Comparison of ENCODE assay signal across 9 cellular contexts in the genomic region with DNA sequence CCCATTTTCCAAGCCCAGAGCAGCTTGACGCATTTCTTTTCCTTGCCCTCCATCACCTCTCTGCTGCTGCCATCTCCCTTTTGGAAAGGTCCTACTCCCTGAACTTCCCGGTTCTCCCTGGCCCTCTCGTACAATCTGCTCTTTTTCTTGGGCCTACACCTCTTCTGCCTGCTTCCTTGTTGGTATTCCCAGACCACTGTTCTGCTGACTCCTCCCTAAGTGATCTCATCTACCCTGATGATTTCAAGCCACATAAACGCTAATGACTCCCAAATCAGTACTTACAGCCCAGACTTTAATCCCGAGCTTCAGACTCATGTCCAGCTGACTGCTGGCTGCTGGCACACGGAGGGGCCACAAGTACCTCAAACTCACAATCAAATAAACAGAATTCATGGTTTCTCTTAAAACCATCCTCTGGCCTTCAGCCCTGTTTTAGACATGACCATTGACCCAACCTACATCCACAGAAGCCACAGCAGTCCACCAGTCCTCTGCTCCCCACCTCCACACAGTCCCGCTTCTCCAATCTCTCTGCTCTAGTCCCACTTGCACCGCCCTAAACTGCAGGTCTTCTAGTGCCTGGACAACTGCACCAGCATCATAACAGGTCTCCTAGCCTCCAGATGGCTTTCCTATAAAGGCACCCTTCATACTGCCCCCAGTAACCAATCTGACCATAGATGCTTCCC. TPM values are rescaled to one million over a fixed set of nuclear protein-coding genes. Genes with fewer than 3 reads are reported as not detected.
DNase-seq lines count a peak whose midpoint lies in the region; ATAC-seq lines count a peak whose summit lies in the region.
"Had no signal": no experiment of that assay in that cellular context is flagged by ENCODE, and none has a peak within 500 bp of the region (broad histone marks: within the 10 kb centered on the region; RNA-seq: fewer than 3 reads in every experiment).

No MANE protein-coding gene starts in this region.

- DNase-seq in activated CD4-positive, alpha-beta T cell treated with anti-CD3 and anti-CD28 coated beads, Interleukin-2, amount 10 ng/mL, durations not matched to agents 24 days and 14 days: peak; percentile 57
- no peak for DNase-seq in activated CD4-positive, alpha-beta T cell treated with anti-CD3 and anti-CD28 coated beads for 4 hours
- DNase-seq in activated CD4-positive, alpha-beta memory T cell treated with anti-CD3 and anti-CD28 coated beads, Interleukin-2, amount 10 ng/mL, durations not matched to agents 7 days and 5 days: no peak
- DNase-seq in left ventricle myocardium superior (no peak), stromal cell of bone marrow (ENCODE audit: low read depth) (peak; percentile 93), NCI-H345 (lab: John Stamatoyannopoulos, UW) (no peak), NCI-H2029 (lab: John Stamatoyannopoulos, UW) (no peak)
- DNase-seq: AML-193 had no signal

- H3K27ac Mint-ChIP-seq in activated CD4-positive, alpha-beta T cell treated with anti-CD3 and anti-CD28 coated beads, Interleukin-2, amount 10 ng/mL, durations not matched to agents 24 days and 14 days: peak overlapping the region; percentile 57
- peak overlapping the region; percentile 40 for H3K27ac Mint-ChIP-seq in activated CD4-positive, alpha-beta memory T cell treated with anti-CD3 and anti-CD28 coated beads, Interleukin-2, amount 10 ng/mL, durations not matched to agents 7 days and 5 days

- peaks cover 69% of the 10 kb centered on the region for H3K36me3 Mint-ChIP-seq in activated CD4-positive, alpha-beta T cell treated with anti-CD3 and anti-CD28 coated beads, Interleukin-2, amount 10 ng/mL, durations not matched to agents 24 days and 14 days (ENCODE audit: low read depth)
- peaks cover 79% of the 10 kb centered on the region for H3K36me3 Mint-ChIP-seq in activated CD4-positive, alpha-beta memory T cell treated with anti-CD3 and anti-CD28 coated beads, Interleukin-2, amount 10 ng/mL, durations not matched to agents 7 days and 5 days (ENCODE audit: low read depth)

- peak; percentile 21 for ATAC-seq in left ventricle myocardium superior
- ATAC-seq in HG03039 (IDR thresholded peaks at IDR 0.05; ENCODE audit: unreplicated experiment): no peak

- H3K9me3 Mint-ChIP-seq in activated CD4-positive, alpha-beta T cell treated with anti-CD3 and anti-CD28 coated beads, Interleukin-2, amount 10 ng/mL, durations not matched to agents 24 days and 14 days: no peaks in the 10 kb centered on the region
- no peaks in the 10 kb centered on the region for H3K9me3 Mint-ChIP-seq in activated CD4-positive, alpha-beta memory T cell treated with anti-CD3 and anti-CD28 coated beads, Interleukin-2, amount 10 ng/mL, durations not matched to agents 7 days and 5 days

- H3K4me1 Mint-ChIP-seq in activated CD4-positive, alpha-beta T cell treated with anti-CD3 and anti-CD28 coated beads, Interleukin-2, amount 10 ng/mL, durations not matched to agents 24 days and 14 days: peaks cover 20% of the 10 kb centered on the region
- peaks cover 24% of the 10 kb centered on the region for H3K4me1 Mint-ChIP-seq in activated CD4-positive, alpha-beta memory T cell treated with anti-CD3 and anti-CD28 coated beads, Interleukin-2, amount 10 ng/mL, durations not matched to agents 7 days and 5 days

- intact Hi-C loops in activated CD4-positive, alpha-beta T cell treated with anti-CD3 and anti-CD28 coated beads, Interleukin-2, amount 10 ng/mL, durations not matched to agents 24 days and 14 days (cut with micrococcal nuclease): no loop called here
- intact Hi-C loops in left ventricle myocardium superior (cut with micrococcal nuclease): no loop called here

- CTCF ChIA-PET in activated CD4-positive, alpha-beta memory T cell treated with anti-CD3 and anti-CD28 coated beads, Interleukin-2, amount 10 ng/mL, durations not matched to agents 7 days and 5 days (lab: Charles Lee): interaction anchor here (0.7 kb wide), 1 partner anchor 130 kb away, joined by 3 read pairs; no protein-coding TSS in a partner anchor

- POLR2A ChIA-PET in activated CD4-positive, alpha-beta memory T cell treated with anti-CD3 and anti-CD28 coated beads, Interleukin-2, amount 10 ng/mL, durations not matched to agents 7 days and 5 days (lab: Charles Lee): no interaction called here

- no peaks in the 10 kb centered on the region for H3K27me3 Mint-ChIP-seq in activated CD4-positive, alpha-beta T cell treated with anti-CD3 and anti-CD28 coated beads, Interleukin-2, amount 10 ng/mL, durations not matched to agents 24 days and 14 days
- no peaks in the 10 kb centered on the region for H3K27me3 Mint-ChIP-seq in activated CD4-positive, alpha-beta memory T cell treated with anti-CD3 and anti-CD28 coated beads, Interleukin-2, amount 10 ng/mL, durations not matched to agents 7 days and 5 days

- H3K4me3 Mint-ChIP-seq in activated CD4-positive, alpha-beta T cell treated with anti-CD3 and anti-CD28 coated beads, Interleukin-2, amount 10 ng/mL, durations not matched to agents 24 days and 14 days: no peak overlapping the region
- H3K4me3 Mint-ChIP-seq in activated CD4-positive, alpha-beta memory T cell treated with anti-CD3 and anti-CD28 coated beads, Interleukin-2, amount 10 ng/mL, durations not matched to agents 7 days and 5 days: no peak overlapping the region

RNA-seq across cellular contexts. Expression of a gene that starts 57.6 kb away (rescaled TPM):
- total RNA-seq in activated CD4-positive, alpha-beta T cell treated with anti-CD3 and anti-CD28 coated beads, Interleukin-2, amount 10 ng/mL, durations not matched to agents 24 days and 14 days: 44.9 and 48.6 TPM in 2 replicates
- 10 to 100 TPM; 50.4 to 51.2 TPM for total RNA-seq in activated CD4-positive, alpha-beta memory T cell treated with anti-CD3 and anti-CD28 coated beads, Interleukin-2, amount 10 ng/mL, durations not matched to agents 7 days and 5 days
- total RNA-seq in left ventricle myocardium superior: 15.7 TPM

RNA-seq across cellular contexts. Expression of a gene that starts 57.8 kb away (rescaled TPM):
- total RNA-seq in activated CD4-positive, alpha-beta T cell treated with anti-CD3 and anti-CD28 coated beads, Interleukin-2, amount 10 ng/mL, durations not matched to agents 24 days and 14 days: 0.70 and 1.6 TPM in 2 replicates
- total RNA-seq in activated CD4-positive, alpha-beta memory T cell treated with anti-CD3 and anti-CD28 coated beads, Interleukin-2, amount 10 ng/mL, durations not matched to agents 7 days and 5 days: under 1 TPM; 0.78 to 0.98 TPM
- total RNA-seq in left ventricle myocardium superior: 0.64 TPM

Comparison
In these comparisons a context has a peak if more than half of its experiments do, and no peak if none do; other contexts are left out.
1. DNase-seq: peak in activated CD4-positive, alpha-beta T cell treated with anti-CD3 and anti-CD28 coated beads, Interleukin-2, amount 10 ng/mL, durations not matched to agents 24 days and 14 days (single experiment) and stromal cell of bone marrow (single experiment); none in activated CD4-positive, alpha-beta T cell treated with anti-CD3 and anti-CD28 coated beads for 4 hours (0 of 2), activated CD4-positive, alpha-beta memory T cell treated with anti-CD3 and anti-CD28 coated beads, Interleukin-2, amount 10 ng/mL, durations not matched to agents 7 days and 5 days (single experiment), left ventricle myocardium superior (single experiment), NCI-H345 (single experiment) and NCI-H2029 (single experiment).